ENCODE assay signal across 6 cellular contexts in genomic region chr4:22343606-22344005, GRCh38.
"Had no signal": no experiment of that assay in that cellular context is flagged by ENCODE, and none has a peak within 500 bp of the region (broad histone marks: within the 10 kb centered on the region; RNA-seq: fewer than 3 reads in every experiment).

No MANE protein-coding gene starts in this region.

- H3K36me3 Mint-ChIP-seq: IgD-negative memory B cell had no signal

- H3K4me3 ChIP-seq: K562 had no signal

- H3K27ac Mint-ChIP-seq: IgD-negative memory B cell had no signal

- H3K27me3 Mint-ChIP-seq: IgD-negative memory B cell had no signal

- H3K4me3 Mint-ChIP-seq: IgD-negative memory B cell had no signal

- ATAC-seq: HepG2, K562 had no signal

- H3K27ac ChIP-seq: HL-60 had no signal

- DNase-seq: IMR-90, KBM-7 had no signal

- FAIRE-seq: HepG2, K562 had no signal

- H3K4me1 Mint-ChIP-seq: IgD-negative memory B cell had no signal
